8 cellular contexts compared by ENCODE assay signal in genomic region chr4:15653864-15654391, GRCh38. TPM values are rescaled to one million over a fixed set of nuclear protein-coding genes. Genes with fewer than 3 reads are reported as not detected.
DNase-seq lines count a peak whose midpoint lies in the region; ATAC-seq and TF ChIP-seq lines count a peak whose summit lies in the region.

No MANE protein-coding gene starts in this region.

- DNase-seq in SKM-1 treated with dmso at 0.1 percent for 144 hours (lab: John Stamatoyannopoulos, UW; ENCODE audit: unreplicated experiment) (peak; percentile 18), SKM-1 (lab: John Stamatoyannopoulos, UW; ENCODE audit: unreplicated experiment) (no peak), PC-9 (peak in 1 of 2 experiments; percentile 8), coronary artery (ENCODE audit: low spot score) (no peak), lower lobe of right lung (no peak), thyroid gland (no peak)

- H2AFZ ChIP-seq in PC-9, result peak overlapping the region; percentile 70; the same call in 1 of the 2 replicates

- H3F3A ChIP-seq in PC-9 (ENCODE audit: insufficient read depth, low read depth), result no peaks in the 10 kb centered on the region; the same call in 1 of the 2 replicates

- H3K27me3 ChIP-seq in PC-9 (ENCODE audit: insufficient read depth, low read depth) (no peaks in the 10 kb centered on the region), lower lobe of right lung (ENCODE audit: low read depth) (no peaks in the 10 kb centered on the region), thyroid gland (no peaks in the 10 kb centered on the region)

- peak overlapping the region; percentile 99 for H3K4me2 ChIP-seq in PC-9

- TF ChIP-seq CTCF in PC-9 (conservative IDR thresholded peaks at IDR 0.05) (no peak), coronary artery (IDR thresholded peaks at IDR 0.05) (no peak), lower lobe of right lung (IDR thresholded peaks at IDR 0.05) (no peak), thyroid gland (IDR thresholded peaks at IDR 0.05) (no peak)

- BruUV-seq in PC-9 (replicated peaks; lab: Mats Ljungman, UMichigan), result TSS peak; percentile 54

- POLR2A ChIA-PET in PC-9 (lab: Charles Lee; ENCODE audit: unreplicated experiment), result interaction anchor here (0.7 to 0.8 kb wide), 3 partner anchors 37 to 267 kb away, joined by 4 to 12 read pairs (median 6); no protein-coding TSS in a partner anchor

- H3K4me1 ChIP-seq in PC-9 (replicated peaks; ENCODE audit: insufficient read depth) (peaks cover 19% of the 10 kb centered on the region), lower lobe of right lung (peaks cover 50% of the 10 kb centered on the region), thyroid gland (peaks cover 38 to 48% of the 10 kb centered on the region in 2 donors)

- no peaks in the 10 kb centered on the region for H3K9me3 ChIP-seq in PC-9 (ENCODE audit: insufficient read depth, low read depth)
- H3K9me3 ChIP-seq in lower lobe of right lung, result no peaks in the 10 kb centered on the region
- no peaks in the 10 kb centered on the region for H3K9me3 ChIP-seq in thyroid gland

- intact Hi-C loops in PC-9 (cut with micrococcal nuclease; ENCODE audit: unreplicated experiment), result loop anchor here (2.0 to 10.0 kb wide), 4 partner anchors 38 to 649 kb away; partner anchors contain the start of gene CD38
- intact Hi-C loops in lower lobe of right lung (cut with DNase I), result no loop called here
- intact Hi-C loops in thyroid gland (cut with DNase I), result no loop called here

- peaks cover 55% of the 10 kb centered on the region for H3K79me2 ChIP-seq in PC-9 (ENCODE audit: low read depth)

- CTCF ChIA-PET in PC-9 (lab: Charles Lee), result no interaction called here

- H3K27ac ChIP-seq in PC-9 (peak overlapping the region; percentile 52), coronary artery (peak overlapping the region; percentile 96 to 100), lower lobe of right lung (peak overlapping the region; percentile 99), thyroid gland (peak overlapping the region; percentile 99 to 100 (median 100))

- peak overlapping the region; percentile 83 for H3K4me3 ChIP-seq in PC-9
- H3K4me3 ChIP-seq in coronary artery, result peak overlapping the region; percentile 87
- H3K4me3 ChIP-seq in lower lobe of right lung, result peak overlapping the region; percentile 68
- H3K4me3 ChIP-seq in thyroid gland (replicated peaks in 1 of 3), result peak overlapping the region; percentile 50 to 74 (median 68)

- WGBS in thyroid gland, 2 donors, result 4% methylated on average over 4 of the region's 4 CpGs

- ATAC-seq in HG02973 (IDR thresholded peaks at IDR 0.05; ENCODE audit: unreplicated experiment), result peak; percentile 30
- no peak for ATAC-seq in lower lobe of right lung
- ATAC-seq in HG03097 (IDR thresholded peaks at IDR 0.05; ENCODE audit: low FRiP score, unreplicated experiment), result no peak

- no peak for TF ChIP-seq POLR2A in thyroid gland (IDR thresholded peaks at IDR 0.05)

- no peaks in the 10 kb centered on the region for H3K9me2 ChIP-seq in PC-9 (ENCODE audit: insufficient read depth)

- H3K36me3 ChIP-seq in PC-9 (ENCODE audit: low read depth) (no peaks in the 10 kb centered on the region; the same call in 1 of the 2 replicates), lower lobe of right lung (no peaks in the 10 kb centered on the region), thyroid gland (no peaks in the 10 kb centered on the region)

- H4K20me1 ChIP-seq in PC-9 (ENCODE audit: insufficient read depth), result no peaks in the 10 kb centered on the region

RNA-seq across cellular contexts. Expression of gene FBXL5, which starts 1.2 kb away (rescaled TPM):
- total RNA-seq in PC-9 (2021) (40.7 and 45.0 TPM in 2 replicates), lower lobe of right lung (113 TPM), thyroid gland (100 to 1,000 TPM; 154 to 246 (median 212) TPM)

RNA-seq across cellular contexts. Expression of gene FAM200B, which starts 27.7 kb away (rescaled TPM):
- 20.5 and 32.4 TPM in 2 replicates for total RNA-seq in PC-9 (2021)
- 35.3 TPM for total RNA-seq in lower lobe of right lung
- total RNA-seq in thyroid gland, result 10 to 100 TPM; 62.4 to 85.6 (median 73.2) TPM

RNA-seq across cellular contexts. Expression of gene BST1, which starts 48.9 kb away (rescaled TPM):
- total RNA-seq in PC-9 (2021) (0.31 TPM in 1 of 2 replicates, not detected in the other), lower lobe of right lung (17.8 TPM), thyroid gland (1 to 10 TPM; 2.0 to 7.5 (median 5.5) TPM)
